In the genomic region with DNA sequence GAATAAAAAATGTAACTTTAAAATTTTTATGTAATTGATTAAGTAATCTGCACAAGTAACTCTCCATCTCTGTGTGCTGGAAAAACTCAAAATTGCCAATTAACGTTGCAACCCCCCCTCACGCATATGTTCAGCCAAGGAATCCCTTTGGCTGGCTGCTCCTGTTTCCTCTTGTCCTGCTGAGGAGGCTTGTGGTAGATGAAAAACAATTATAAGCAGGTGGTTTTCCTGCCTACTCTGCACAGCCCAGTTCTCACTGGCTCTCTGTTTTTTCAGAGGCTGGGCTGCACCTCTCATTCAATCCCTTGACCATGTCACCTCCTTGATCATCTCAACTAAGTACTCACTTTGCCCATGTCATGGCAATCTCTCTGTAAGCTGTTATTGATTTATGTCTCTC, we compare ENCODE assay signal across 17 cellular contexts.
A peak's percentile ranks its signal among the peaks of the same experiment; 100 is the strongest.
DNase-seq lines count a peak whose midpoint lies in the region; ATAC-seq lines count a peak whose summit lies in the region.
"Had no signal": no experiment of that assay in that cellular context is flagged by ENCODE, and none has a peak within 500 bp of the region (broad histone marks: within the 10 kb centered on the region; RNA-seq: fewer than 3 reads in every experiment).

No MANE protein-coding gene starts in this region.

- no peak for ATAC-seq in GM21529 (IDR thresholded peaks at IDR 0.05; ENCODE audit: unreplicated experiment)
- ATAC-seq: HCT116 had no signal

- DNase-seq in NCI-H748 (lab: John Stamatoyannopoulos, UW; ENCODE audit: unreplicated experiment) (peak; percentile 26), NCI-H748 treated with DMSO at 0.1 percent for 48 hours (lab: John Stamatoyannopoulos, UW) (no peak), NCI-H146 (lab: John Stamatoyannopoulos, UW) (peak; percentile 24), SK-N-DZ (ENCODE audit: low spot score) (peak; percentile 41), retina (peak; percentile 34)
- no peak for DNase-seq in stimulated activated CD8-positive, alpha-beta memory T cell treated with anti-CD3 and anti-CD28 coated beads, Interleukin-4, amount 100 ng/mL, for 48 hours
- DNase-seq: CD4-positive, CD25-positive, alpha-beta regulatory T cell; DMS 273 treated with DMSO at 0.1 percent for 48 hours; IMR-90; NCI-H1092 treated with DMSO at 0.1 percent for 48 hours; NCI-H187 treated with DMSO at 0.1 percent for 48 hours; NCI-H524 treated with DMSO at 0.1 percent for 48 hours; NK-92 treated with Interleukin-12 subunit alpha and Interleukin-12 subunit beta, amount 100 ng/mL, for 24 hours; SIG-M5; T-helper 1 cell had no signal

Comparison
In these comparisons a context has a peak if more than half of its experiments do, and no peak if none do; other contexts are left out.
1. DNase-seq: peak in NCI-H748 (single experiment), NCI-H146 (single experiment), SK-N-DZ (single experiment) and retina (single experiment); none in NCI-H748 treated with DMSO at 0.1 percent for 48 hours (single experiment) and stimulated activated CD8-positive, alpha-beta memory T cell treated with anti-CD3 and anti-CD28 coated beads, Interleukin-4, amount 100 ng/mL, for 48 hours (single experiment).